ENCODE assay signal across 8 cellular contexts in genomic region chr17:28228109-28228840, GRCh38.
DNase-seq lines count a peak whose midpoint lies in the region; ATAC-seq lines count a peak whose summit lies in the region.

No MANE protein-coding gene starts in this region.

- DNase-seq in activated CD4-positive, alpha-beta T cell treated with anti-CD3 and anti-CD28 coated beads, Interleukin-2, amount 10 ng/mL, durations not matched to agents 7 days and 5 days = no peak
- no peak for DNase-seq in activated CD4-positive, alpha-beta T cell treated with anti-CD3 and anti-CD28 coated beads for 4 hours
- DNase-seq in amniotic epithelial cell (ENCODE audit: low read depth) = peak; percentile 10
- peak; percentile 85 for DNase-seq in islet precursor cell
- no peak for DNase-seq in cerebellum (ENCODE audit: low spot score)
- no peak for DNase-seq in DMS153 treated with DMSO at 0.1 percent for 48 hours (lab: John Stamatoyannopoulos, UW; ENCODE audit: unreplicated experiment)

- no peaks in the 10 kb centered on the region for H3K36me3 ChIP-seq in subcutaneous abdominal adipose tissue (ENCODE audit: control insufficient read depth in 5 of 5, insufficient read depth in 5 of 5, low read length in 5 of 5)

- no peak overlapping the region for H3K9ac ChIP-seq in subcutaneous abdominal adipose tissue (ENCODE audit: low read length in 5 of 5)

- peaks cover 48% of the 10 kb centered on the region for H3K27me3 Mint-ChIP-seq in activated CD4-positive, alpha-beta T cell treated with anti-CD3 and anti-CD28 coated beads, Interleukin-2, amount 10 ng/mL, durations not matched to agents 7 days and 5 days

- no peak overlapping the region for H3K27ac ChIP-seq in subcutaneous abdominal adipose tissue (ENCODE audit: low read depth, low read length)

- CTCF ChIA-PET in activated CD4-positive, alpha-beta T cell treated with anti-CD3 and anti-CD28 coated beads, Interleukin-2, amount 10 ng/mL, durations not matched to agents 7 days and 5 days (lab: Charles Lee) = no interaction called here

- POLR2A ChIA-PET in activated CD4-positive, alpha-beta T cell treated with anti-CD3 and anti-CD28 coated beads, Interleukin-2, amount 10 ng/mL, durations not matched to agents 7 days and 5 days (lab: Charles Lee) = no interaction called here

- no peak for ATAC-seq in HG03457 (IDR thresholded peaks at IDR 0.05; ENCODE audit: unreplicated experiment)

- no peaks in the 10 kb centered on the region for H3K9me3 ChIP-seq in subcutaneous abdominal adipose tissue (ENCODE audit: control insufficient read depth in 5 of 5, low read length in 5 of 5)

- peak overlapping the region in 3 of 5 donors; percentile 50 to 59 (median 58) for H3K4me3 ChIP-seq in subcutaneous abdominal adipose tissue (ENCODE audit: low read depth in 1 of 5, low read length in 5 of 5)

- peaks cover 0 to 13% (median 13%) of the 10 kb centered on the region in 5 donors for H3K4me1 ChIP-seq in subcutaneous abdominal adipose tissue (ENCODE audit: control insufficient read depth in 5 of 5, insufficient read depth in 5 of 5, low read length in 5 of 5)

- no peak overlapping the region for H3K27ac Mint-ChIP-seq in activated CD4-positive, alpha-beta T cell treated with anti-CD3 and anti-CD28 coated beads, Interleukin-2, amount 10 ng/mL, durations not matched to agents 7 days and 5 days

- H3K4me3 Mint-ChIP-seq in activated CD4-positive, alpha-beta T cell treated with anti-CD3 and anti-CD28 coated beads, Interleukin-2, amount 10 ng/mL, durations not matched to agents 7 days and 5 days = peak overlapping the region; percentile 59

- peaks cover 19% of the 10 kb centered on the region for H3K4me1 Mint-ChIP-seq in activated CD4-positive, alpha-beta T cell treated with anti-CD3 and anti-CD28 coated beads, Interleukin-2, amount 10 ng/mL, durations not matched to agents 7 days and 5 days

- no peaks in the 10 kb centered on the region for H3K36me3 Mint-ChIP-seq in activated CD4-positive, alpha-beta T cell treated with anti-CD3 and anti-CD28 coated beads, Interleukin-2, amount 10 ng/mL, durations not matched to agents 7 days and 5 days (ENCODE audit: low read depth)

- H3K27me3 ChIP-seq in subcutaneous abdominal adipose tissue (ENCODE audit: control insufficient read depth in 5 of 5, insufficient read depth in 4 of 5, low read length in 5 of 5) = peaks cover 26 to 43% (median 35%) of the 10 kb centered on the region in 5 donors

- H3K9me3 Mint-ChIP-seq in activated CD4-positive, alpha-beta T cell treated with anti-CD3 and anti-CD28 coated beads, Interleukin-2, amount 10 ng/mL, durations not matched to agents 7 days and 5 days = no peaks in the 10 kb centered on the region

Comparison
In these comparisons a context has a peak if more than half of its experiments do, and no peak if none do; other contexts are left out.
1. DNase-seq: peak in amniotic epithelial cell (single experiment) and islet precursor cell (single experiment); none in activated CD4-positive, alpha-beta T cell treated with anti-CD3 and anti-CD28 coated beads, Interleukin-2, amount 10 ng/mL, durations not matched to agents 7 days and 5 days (single experiment), activated CD4-positive, alpha-beta T cell treated with anti-CD3 and anti-CD28 coated beads for 4 hours (0 of 2), cerebellum (single experiment) and DMS153 treated with DMSO at 0.1 percent for 48 hours (single experiment).